Comparison of ENCODE assay signal across 27 cellular contexts in genomic region chrX:774536-774935, GRCh38.
"Had no signal": no experiment of that assay in that cellular context is flagged by ENCODE, and none has a peak within 500 bp of the region (broad histone marks: within the 10 kb centered on the region; RNA-seq: fewer than 3 reads in every experiment).

No MANE protein-coding gene starts in this region.

- H3K4me3 ChIP-seq: heart left ventricle, left ventricle myocardium inferior, lung, mucosa of descending colon, ovary, prostate gland, skin epidermis, testis, thyroid gland, transverse colon, uterus had no signal

- DNase-seq: heart left ventricle; hypothalamus; immature natural killer cell; left ventricle myocardium inferior; mesendoderm; midbrain; mucosa of descending colon; occipital lobe; ovary; retina; right cardiac atrium; stimulated activated CD4-positive, alpha-beta T cell treated with anti-CD3 and anti-CD28 coated beads, Interleukin-4, amount 100 ng/mL, for 4 hours; stimulated activated CD8-positive, alpha-beta memory T cell treated with anti-CD3 and anti-CD28 coated beads, Interleukin-4, amount 100 ng/mL, for 48 hours; stimulated activated naive CD4-positive, alpha-beta T cell treated with Interleukin-2 at 50 U/mL for 16 hours; stimulated activated naive CD8-positive, alpha-beta T cell treated with anti-CD3 and anti-CD28 coated beads, Interleukin-15, amount 100 ng/mL, for 72 hours; testis; thyroid gland; transverse colon; uterus had no signal

- H3K27me3 ChIP-seq: heart left ventricle, neutrophil, ovary, testis, thyroid gland, transverse colon, uterus had no signal

- H3K4me1 ChIP-seq: heart left ventricle, left ventricle myocardium inferior, prostate gland, testis, thyroid gland, transverse colon, uterus had no signal

- H3K27me3 Mint-ChIP-seq: stimulated activated naive CD8-positive, alpha-beta T cell treated with anti-CD3 and anti-CD28 coated beads, Interleukin-15, amount 100 ng/mL, for 72 hours had no signal

- H3K27ac ChIP-seq: heart left ventricle, left ventricle myocardium inferior, neutrophil, ovary, prostate gland, skin epidermis, testis, thyroid gland, transverse colon, uterus had no signal

- H3K4me3 Mint-ChIP-seq: immature natural killer cell; naive thymus-derived CD8-positive, alpha-beta T cell; nephron; neural crest cell; stimulated activated memory B cell treated with anti-CD40 and anti-IgM and Interleukin-4, amounts not matched to agents 10 μg/mL and 1 μg/mL and 100 μg/mL, for 72 hours; stimulated activated naive CD8-positive, alpha-beta T cell treated with anti-CD3 and anti-CD28 coated beads, Interleukin-15, amount 100 ng/mL, for 72 hours had no signal

- H3K4me1 Mint-ChIP-seq: immature natural killer cell; nephron; neural crest cell; stimulated activated memory B cell treated with anti-CD40 and anti-IgM and Interleukin-4, amounts not matched to agents 10 μg/mL and 1 μg/mL and 100 μg/mL, for 72 hours; stimulated activated naive CD8-positive, alpha-beta T cell treated with anti-CD3 and anti-CD28 coated beads, Interleukin-15, amount 100 ng/mL, for 72 hours had no signal

- H3K36me3 ChIP-seq: heart left ventricle, left ventricle myocardium inferior, neutrophil, ovary, prostate gland, thyroid gland, transverse colon, uterus had no signal

- H3K36me3 Mint-ChIP-seq: immature natural killer cell; stimulated activated memory B cell treated with anti-CD40 and anti-IgM and Interleukin-4, amounts not matched to agents 10 μg/mL and 1 μg/mL and 100 μg/mL, for 72 hours had no signal

- H3K9me3 Mint-ChIP-seq: nephron had no signal

- H3K9me3 ChIP-seq: mucosa of descending colon, neutrophil, ovary, prostate gland, testis, thyroid gland, transverse colon, uterus had no signal

- H3K27ac Mint-ChIP-seq: immature natural killer cell; naive thymus-derived CD8-positive, alpha-beta T cell; nephron; stimulated activated memory B cell treated with anti-CD40 and anti-IgM and Interleukin-4, amounts not matched to agents 10 μg/mL and 1 μg/mL and 100 μg/mL, for 72 hours; stimulated activated naive CD8-positive, alpha-beta T cell treated with anti-CD3 and anti-CD28 coated beads, Interleukin-15, amount 100 ng/mL, for 72 hours had no signal
